ENCODE assay signal across 8 cellular contexts in genomic region chr9:89226076-89226475, GRCh38. TPM values are rescaled to one million over a fixed set of nuclear protein-coding genes. Genes with fewer than 3 reads are reported as not detected.
DNase-seq lines count a peak whose midpoint lies in the region; ATAC-seq, FAIRE-seq and TF ChIP-seq lines count a peak whose summit lies in the region.
"Had no signal": no experiment of that assay in that cellular context is flagged by ENCODE, and none has a peak within 500 bp of the region (broad histone marks: within the 10 kb centered on the region; RNA-seq: fewer than 3 reads in every experiment).

No MANE protein-coding gene starts in this region.

- ATAC-seq in IMR-90 (ENCODE audit: low read depth) (peak; percentile 85), K562 (no peak), GM21825 (IDR thresholded peaks at IDR 0.05; ENCODE audit: unreplicated experiment) (no peak)
- ATAC-seq: activated naive CD8-positive, alpha-beta T cell treated with anti-CD3 and anti-CD28 coated beads, Interleukin-2, amount 50 U/mL, for 24 hours had no signal

- H4K20me1 ChIP-seq in IMR-90 (ENCODE audit: insufficient read depth, low read length) (no peaks in the 10 kb centered on the region), K562 (replicated peaks; ENCODE audit: control insufficient read depth, insufficient read depth, low read length) (no peaks in the 10 kb centered on the region), MM.1S (ENCODE audit: insufficient read depth, low read length) (no peaks in the 10 kb centered on the region)

- intact Hi-C loops in IMR-90 (cut with micrococcal nuclease) = no loop called here
- intact Hi-C loops in K562 (cut with micrococcal nuclease) = no loop called here
- intact Hi-C loops in left ventricle myocardium inferior (cut with micrococcal nuclease) = no loop called here
- intact Hi-C loops in colonic mucosa (cut with DNase I) = no loop called here

- H3K23ac ChIP-seq in IMR-90 (ENCODE audit: low read depth, low read length) = no peak overlapping the region

- TF ChIP-seq POLR2A in IMR-90 (IDR thresholded peaks at IDR 0.05; ENCODE audit: low read depth, low read length) (no peak), K562 (conservative IDR thresholded peaks at IDR 0.05) (no peak)

- H3K4me2 ChIP-seq in IMR-90 (ENCODE audit: low read depth, low read length) = peak overlapping the region; percentile 27; the same call in 1 of the 2 replicates
- H3K4me2 ChIP-seq in K562 (ENCODE audit: insufficient read depth, low read length) = no peak overlapping the region
- no peak overlapping the region for H3K4me2 ChIP-seq in MM.1S (ENCODE audit: low read depth, low read length)

- H3F3A ChIP-seq in MM.1S (ENCODE audit: insufficient read depth, low read length) = no peaks in the 10 kb centered on the region

- no peak overlapping the region for H2BK20ac ChIP-seq in IMR-90 (ENCODE audit: low read depth, low read length)

- dilution Hi-C loops in IMR-90 (cut with HindIII; ENCODE audit: low sequenced_read_pairs, unreplicated experiment) = no loop called here

- peak overlapping the region; percentile 11; the same call in 1 of the 2 replicates for H3K4ac ChIP-seq in IMR-90 (ENCODE audit: low read depth, low read length)

- H2AK9ac ChIP-seq in IMR-90 (replicated peaks; ENCODE audit: low read depth, low read length, poor library complexity) = peak overlapping the region; percentile 77

- in situ Hi-C loops in IMR-90 (cut with MboI; ENCODE audit: low sequenced_read_pairs) = no loop called here
- in situ Hi-C loops in K562 (cut with MboI) = no loop called here

- WGBS in IMR-90 (ENCODE audit: extremely low coverage in 2 of 2, insufficient read length in 1 of 2), 2 experiments = 20% methylated on average over 2 of the region's 3 CpGs; no CpG with 5 or more reads in 1 of the 2 experiments
- WGBS in K562 (ENCODE audit: insufficient coverage, low coverage, missing lambda C conversion rate) = 0% methylated on average over 2 of the region's 3 CpGs

- no peak overlapping the region for H3K56ac ChIP-seq in IMR-90 (ENCODE audit: extremely low read depth, insufficient read depth, low read length)

- no peak overlapping the region for H2BK5ac ChIP-seq in IMR-90 (ENCODE audit: low read depth, low read length, poor library complexity, severe bottlenecking)

- H4K5ac ChIP-seq in IMR-90 (ENCODE audit: low read depth, low read length) = peak overlapping the region; percentile 7; the same call in 1 of the 2 replicates

- H3K4me3 ChIP-seq in IMR-90 (ENCODE audit: insufficient read depth, low read depth, low read length) (no peak overlapping the region), K562 (no peak overlapping the region), left ventricle myocardium inferior (no peak overlapping the region), colonic mucosa (no peak overlapping the region), MM.1S (ENCODE audit: low read length) (no peak overlapping the region)

- peak overlapping the region in 1 of 2 experiments; percentile 51; a peak in 1 of 4 replicates for H4K8ac ChIP-seq in IMR-90 (ENCODE audit: low read depth in 2 of 2, low read length in 2 of 2)

- H3K9me2 ChIP-seq in MM.1S (replicated peaks; ENCODE audit: insufficient read depth, low read length) = no peaks in the 10 kb centered on the region

- no peak for TF ChIP-seq CTCF in IMR-90 (conservative IDR thresholded peaks at IDR 0.05; ENCODE audit: low read depth, low read length)
- TF ChIP-seq CTCF in K562 (IDR thresholded peaks at IDR 0.05 in 2 of 3, conservative IDR thresholded peaks at IDR 0.05 in 1 of 3; ENCODE audit: insufficient read depth in 2 of 3, low read depth in 1 of 3, low read length in 3 of 3) = no peak
- no peak for TF ChIP-seq CTCF in left ventricle myocardium inferior (IDR thresholded peaks at IDR 0.05; ENCODE audit: borderline replicate concordance)
- no peak for TF ChIP-seq CTCF in colonic mucosa (IDR thresholded peaks at IDR 0.05)
- no peak for TF ChIP-seq CTCF in MM.1S (IDR thresholded peaks at IDR 0.05; ENCODE audit: low read length)

- H4K91ac ChIP-seq in IMR-90 (ENCODE audit: insufficient read depth, low read depth, low read length) = peak overlapping the region; percentile 61; the same call in 1 of the 2 replicates

- no peaks in the 10 kb centered on the region for H3K79me1 ChIP-seq in IMR-90 (ENCODE audit: low read depth in 1 of 2, low read length in 2 of 2)

- H3K79me2 ChIP-seq in K562 (ENCODE audit: control insufficient read depth, insufficient read depth, low read length) (no peaks in the 10 kb centered on the region), MM.1S (ENCODE audit: low read length) (no peaks in the 10 kb centered on the region)

- BruUV-seq in IMR-90 (replicated peaks; lab: Mats Ljungman, UMichigan) = no TSS peak
- no TSS peak for BruUV-seq in K562 (replicated peaks; lab: Mats Ljungman, UMichigan)

- H3K18ac ChIP-seq in IMR-90 (ENCODE audit: low read depth, low read length) = peak overlapping the region; percentile 15; the same call in 1 of the 2 replicates

- no peak for TF ChIP-seq EP300 in K562 (IDR thresholded peaks at IDR 0.05; ENCODE audit: low read length)

- H2BK120ac ChIP-seq in IMR-90 (ENCODE audit: low read depth, low read length) = no peak overlapping the region

- H2AK5ac ChIP-seq in IMR-90 (ENCODE audit: low read depth, low read length) = peak overlapping the region; percentile 29; the same call in 1 of the 2 replicates

- POLR2A ChIA-PET in IMR-90 (lab: Charles Lee; ENCODE audit: unreplicated experiment) = no interaction called here
- POLR2A ChIA-PET in K562 (lab: Yijun Ruan, JAX) = no interaction called here

- no peak overlapping the region; the same call in 1 of the 2 replicates for H3K14ac ChIP-seq in IMR-90 (replicated peaks; ENCODE audit: low read depth, low read length)

- peaks cover 13% of the 10 kb centered on the region for H3K4me1 ChIP-seq in IMR-90 (ENCODE audit: control insufficient read depth, insufficient read depth, low read length)
- H3K4me1 ChIP-seq in K562 (replicated peaks in 1 of 2; ENCODE audit: control insufficient read depth in 2 of 2, insufficient read depth in 2 of 2, low read length in 2 of 2) = no peaks in the 10 kb centered on the region
- peaks cover 7% of the 10 kb centered on the region for H3K4me1 ChIP-seq in left ventricle myocardium inferior
- no peaks in the 10 kb centered on the region for H3K4me1 ChIP-seq in colonic mucosa
- no peaks in the 10 kb centered on the region for H3K4me1 ChIP-seq in MM.1S (ENCODE audit: low read length)

- H2BK15ac ChIP-seq in IMR-90 (ENCODE audit: low read depth, low read length) = no peak overlapping the region; the same call in 2 of the 3 replicates

- CTCF ChIA-PET in IMR-90 (lab: Yijun Ruan, JAX) = no interaction called here
- CTCF ChIA-PET in K562 (lab: Yijun Ruan, JAX; ENCODE audit: low intra/inter-chr PET ratio) = no interaction called here

- no peak overlapping the region for H3K9ac ChIP-seq in IMR-90 (ENCODE audit: low read depth, low read length)
- no peak overlapping the region; a peak in 1 of 4 replicates for H3K9ac ChIP-seq in K562 (ENCODE audit: insufficient read depth in 1 of 2, low read depth in 2 of 2, low read length in 2 of 2)
- H3K9ac ChIP-seq in colonic mucosa (ENCODE audit: low read depth in 2 of 2, low read length in 2 of 2) = no peak overlapping the region
- no peak overlapping the region for H3K9ac ChIP-seq in MM.1S (ENCODE audit: low read length)

- H2AFZ ChIP-seq in IMR-90 (replicated peaks; ENCODE audit: low read length, poor library complexity) = peak overlapping the region; percentile 74
- H2AFZ ChIP-seq in K562 (ENCODE audit: low read depth, low read length) = no peak overlapping the region
- no peak overlapping the region for H2AFZ ChIP-seq in MM.1S (ENCODE audit: low read length)

- H3K9me1 ChIP-seq in IMR-90 (ENCODE audit: insufficient read depth, low read length) (0 out of 2 replicates have a peak, but pooled peaks cover 5% of the 10 kb centered on the region), K562 (ENCODE audit: control insufficient read depth, insufficient read depth, low read length) (no peaks in the 10 kb centered on the region)

- TF ChIP-seq RAD21 in IMR-90 (IDR thresholded peaks at IDR 0.05; ENCODE audit: low read length) (no peak), K562 (CRISPR knock-in tag; conservative IDR thresholded peaks at IDR 0.05 in 1 of 2, IDR thresholded peaks at IDR 0.05 in 1 of 2) (no peak)

- no peaks in the 10 kb centered on the region; the same call in 1 of the 2 replicates for H3K27me3 ChIP-seq in IMR-90 (ENCODE audit: control insufficient read depth, insufficient read depth, low read length)
- H3K27me3 ChIP-seq in K562 (ENCODE audit: control insufficient read depth in 2 of 2, insufficient read depth in 2 of 2, low read length in 2 of 2) = no peaks in the 10 kb centered on the region
- no peaks in the 10 kb centered on the region for H3K27me3 ChIP-seq in left ventricle myocardium inferior (ENCODE audit: low read depth)
- H3K27me3 ChIP-seq in colonic mucosa = no peaks in the 10 kb centered on the region
- H3K27me3 ChIP-seq in MM.1S (replicated peaks; ENCODE audit: insufficient read depth, low read length) = peaks cover 5% of the 10 kb centered on the region

- no peaks in the 10 kb centered on the region for H3K9me3 ChIP-seq in IMR-90 (ENCODE audit: control insufficient read depth, insufficient read depth, low read length)
- no peaks in the 10 kb centered on the region for H3K9me3 ChIP-seq in K562 (replicated peaks; ENCODE audit: control insufficient read depth, insufficient read depth, low read depth, low read length)
- H3K9me3 ChIP-seq in left ventricle myocardium inferior (replicated peaks) = peaks cover 7% of the 10 kb centered on the region
- H3K9me3 ChIP-seq in colonic mucosa = no peaks in the 10 kb centered on the region
- H3K9me3 ChIP-seq in MM.1S (replicated peaks; ENCODE audit: insufficient read depth, low read length) = no peaks in the 10 kb centered on the region

- peak; percentile 51 for DNase-seq in IMR-90
- DNase-seq in K562 (ENCODE audit: extremely low read depth in 1 of 4, low spot score in 3 of 4) = no peak
- DNase-seq in left ventricle myocardium inferior = peak; percentile 19
- DNase-seq in pons (ENCODE audit: low spot score) = peak; percentile 15
- DNase-seq in colonic mucosa = no peak
- DNase-seq in MM.1S = no peak
- DNase-seq: activated naive CD8-positive, alpha-beta T cell treated with anti-CD3 and anti-CD28 coated beads, Interleukin-2, amount 50 U/mL, for 24 hours had no signal

- FAIRE-seq in K562 (lab: Jason Lieb, UNC) = no peak

- H3K27ac ChIP-seq in IMR-90 (ENCODE audit: insufficient read depth, low read length) (peak overlapping the region; percentile 49; the same call in 1 of the 2 replicates), K562 (ENCODE audit: extremely low read depth, low read depth, low read length) (no peak overlapping the region), left ventricle myocardium inferior (replicated peaks) (no peak overlapping the region), colonic mucosa (no peak overlapping the region), MM.1S (ENCODE audit: low read length) (no peak overlapping the region)

- H3K36me3 ChIP-seq in IMR-90 (ENCODE audit: control insufficient read depth, insufficient read depth, low read length) = no peaks in the 10 kb centered on the region
- H3K36me3 ChIP-seq in K562 (ENCODE audit: control insufficient read depth, insufficient read depth, low read length) = no peaks in the 10 kb centered on the region
- H3K36me3 ChIP-seq in left ventricle myocardium inferior = no peaks in the 10 kb centered on the region
- H3K36me3 ChIP-seq in colonic mucosa = no peaks in the 10 kb centered on the region
- no peaks in the 10 kb centered on the region for H3K36me3 ChIP-seq in MM.1S (replicated peaks; ENCODE audit: insufficient read depth, low read length)

RNA-seq across cellular contexts. Expression of gene SHC3, which starts 47.5 kb away (rescaled TPM):
- 13.3 and 13.9 TPM in 2 replicates for total RNA-seq in IMR-90 (2012; rRNA removed)
- polyA plus RNA-seq in IMR-90 (2012; rRNA removed) = 4.5 and 5.9 TPM in 2 replicates
- polyA plus RNA-seq in IMR-90 (2012; cell fraction: cytosol; rRNA removed) = 2.0 and 2.7 TPM in 2 replicates
- 7.7 and 10.1 TPM in 2 replicates for polyA plus RNA-seq in IMR-90 (2012; cell fraction: nucleus; rRNA removed; ENCODE audit: low replicate concordance)
- not detected in 2 replicates for total RNA-seq in K562 (2011; cell fraction: chromatin; rRNA removed; ENCODE audit: low replicate concordance)
- not detected in 2 replicates for total RNA-seq in K562 (2011; cell fraction: nucleolus; rRNA removed)
- not detected in 2 replicates for total RNA-seq in K562 (2011; cell fraction: nucleoplasm; rRNA removed)
- total RNA-seq in K562 (2014; rRNA removed) = not detected in 2 replicates
- total RNA-seq in K562 (2014; rRNA removed; fragmentation: Illumina TruSeq; extraction: Trizol) = not detected in 2 replicates
- total RNA-seq in K562 (2015; rRNA removed; fragmentation: Illumina TruSeq; extraction: Trizol) = not detected in 2 replicates
- 0.02 TPM in 1 of 2 replicates, not detected in the other for total RNA-seq in K562 (2021)
- polyA plus RNA-seq in K562 (2011; rRNA removed) = not detected in 2 replicates
- not detected in 2 replicates for polyA plus RNA-seq in K562 (2011; cell fraction: cytosol; rRNA removed)
- 0.01 and 0.28 TPM in 2 replicates for polyA plus RNA-seq in K562 (2011; cell fraction: nucleus; rRNA removed)
- polyA plus RNA-seq in K562 (2012) = 0.05 TPM in 1 of 2 replicates, not detected in the other
- polyA plus RNA-seq in K562 (2014; fragmentation: Illumina TruSeq; extraction: Trizol) = not detected in 2 replicates
- not detected for polyA plus RNA-seq in K562 (2014; fragmentation: Nextera tagmentation; extraction: Ambion mirVana)
- polyA plus RNA-seq in K562 (2014; rRNA removed) = not detected in 2 replicates
- polyA minus RNA-seq in K562 (2011; rRNA and poly(A)+ RNA removed) = not detected in 2 replicates
- polyA minus RNA-seq in K562 (2011; cell fraction: cytosol; rRNA and poly(A)+ RNA removed) = not detected in 2 replicates
- not detected in 2 replicates for polyA minus RNA-seq in K562 (2011; cell fraction: nucleus; rRNA and poly(A)+ RNA removed)
- 0.96 TPM for total RNA-seq in left ventricle myocardium inferior
- total RNA-seq in colonic mucosa = under 1 TPM; 0.32 to 0.58 TPM

Comparison
In these comparisons a context has a peak if more than half of its experiments do, and no peak if none do; other contexts are left out.
1. DNase-seq: peak in IMR-90 (single experiment), left ventricle myocardium inferior (single experiment) and pons (single experiment); none in K562 (0 of 4), colonic mucosa (single experiment) and MM.1S (single experiment).